In the genomic region with DNA sequence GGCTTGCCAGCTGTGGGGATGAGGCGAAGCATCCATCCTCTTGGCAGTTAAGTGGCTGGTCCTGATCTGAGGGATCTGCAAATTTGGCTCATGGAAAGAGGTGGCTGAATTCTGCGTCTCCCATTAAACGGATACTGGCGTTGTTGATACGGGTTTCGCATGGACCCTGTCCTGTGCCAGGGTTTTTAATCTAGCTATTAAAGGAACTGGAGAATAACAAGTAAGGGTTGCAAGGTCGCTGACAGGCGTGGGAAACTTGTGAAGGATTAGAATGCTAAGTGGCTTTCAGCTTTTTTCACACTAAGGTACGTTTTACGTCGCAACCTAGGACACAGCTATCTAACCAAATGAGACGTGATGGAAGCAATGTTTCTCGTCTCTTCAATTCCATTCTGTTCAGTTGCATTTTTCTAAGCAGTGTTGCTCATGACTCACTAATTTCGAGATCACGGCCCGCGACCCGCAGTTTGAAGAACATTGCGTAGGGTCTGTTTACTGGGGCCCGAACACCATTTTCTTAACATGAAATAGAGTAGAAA, we compare ENCODE assay signal across 8 cellular contexts. TPM values are rescaled to one million over a fixed set of nuclear protein-coding genes. Genes with fewer than 3 reads are reported as not detected.
DNase-seq lines count a peak whose midpoint lies in the region; ATAC-seq, FAIRE-seq and TF ChIP-seq lines count a peak whose summit lies in the region.

No MANE protein-coding gene starts in this region.

- H3K27ac ChIP-seq in 22Rv1 (peak overlapping the region; percentile 98), left ventricle myocardium inferior (replicated peaks) (peak overlapping the region; percentile 95), skin epidermis (peak overlapping the region in 20 of 21 experiments; percentile 3 to 91 (median 85))

- no peaks in the 10 kb centered on the region for H3K36me3 ChIP-seq in left ventricle myocardium inferior

- peak; percentile 14 for ATAC-seq in GM18907 (IDR thresholded peaks at IDR 0.05; ENCODE audit: unreplicated experiment)

- FAIRE-seq in urothelium cell line (lab: Jason Lieb, UNC) = no peak

- DNase-seq in LHCN-M2 (ENCODE audit: low read depth) (peak; percentile 40), left ventricle myocardium inferior (no peak), urothelium cell line (ENCODE audit: low spot score) (no peak), midbrain (lab: John Stamatoyannopoulos, UW) (no peak)
- DNase-seq in activated naive CD4-positive, alpha-beta T cell treated with anti-CD3 and anti-CD28 coated beads, Interleukin-2, amount 50 U/mL, for 16 hours = peak; percentile 39

- H3K27me3 ChIP-seq in left ventricle myocardium inferior (ENCODE audit: low read depth) = no peaks in the 10 kb centered on the region

- TF ChIP-seq CTCF in 22Rv1 (IDR thresholded peaks at IDR 0.05) (no peak), left ventricle myocardium inferior (IDR thresholded peaks at IDR 0.05; ENCODE audit: borderline replicate concordance) (no peak)

- H3K4me3 ChIP-seq in left ventricle myocardium inferior = peak overlapping the region; percentile 88
- H3K4me3 ChIP-seq in skin epidermis = peak overlapping the region; percentile 93 to 100 (median 100)

- intact Hi-C loops in left ventricle myocardium inferior (cut with micrococcal nuclease) = no loop called here

- H3K4me1 ChIP-seq in left ventricle myocardium inferior = peaks cover 35% of the 10 kb centered on the region

- H3K9me3 ChIP-seq in left ventricle myocardium inferior (replicated peaks) = no peaks in the 10 kb centered on the region

RNA-seq across cellular contexts. Expression of a gene that starts 0.9 kb away (rescaled TPM):
- 52.4 and 60.5 TPM in 2 replicates for total RNA-seq in LHCN-M2 (2014; rRNA removed)
- 31.2 TPM for polyA plus RNA-seq in LHCN-M2 (2012)
- 8.1 TPM for total RNA-seq in left ventricle myocardium inferior

RNA-seq across cellular contexts. Expression of a gene that starts 23.1 kb away (rescaled TPM):
- total RNA-seq in LHCN-M2 (2014; rRNA removed) (not detected in 2 replicates), left ventricle myocardium inferior (not detected)
- not detected for polyA plus RNA-seq in LHCN-M2 (2012)

RNA-seq across cellular contexts. Expression of a gene that starts 56.6 kb away (rescaled TPM):
- total RNA-seq in LHCN-M2 (2014; rRNA removed) (134 and 140 TPM in 2 replicates), left ventricle myocardium inferior (40.4 TPM)
- polyA plus RNA-seq in LHCN-M2 (2012) = 53.6 TPM

Comparison
In these comparisons a context has a peak if more than half of its experiments do, and no peak if none do; other contexts are left out.
1. DNase-seq: peak in LHCN-M2 (single experiment) and activated naive CD4-positive, alpha-beta T cell treated with anti-CD3 and anti-CD28 coated beads, Interleukin-2, amount 50 U/mL, for 16 hours (single experiment); none in left ventricle myocardium inferior (single experiment), urothelium cell line (single experiment) and midbrain (single experiment).
2. Peak in every context shown above with its lines, with median percentiles within 50 percentile points of each other: H3K27ac ChIP-seq.